In the genomic region with DNA sequence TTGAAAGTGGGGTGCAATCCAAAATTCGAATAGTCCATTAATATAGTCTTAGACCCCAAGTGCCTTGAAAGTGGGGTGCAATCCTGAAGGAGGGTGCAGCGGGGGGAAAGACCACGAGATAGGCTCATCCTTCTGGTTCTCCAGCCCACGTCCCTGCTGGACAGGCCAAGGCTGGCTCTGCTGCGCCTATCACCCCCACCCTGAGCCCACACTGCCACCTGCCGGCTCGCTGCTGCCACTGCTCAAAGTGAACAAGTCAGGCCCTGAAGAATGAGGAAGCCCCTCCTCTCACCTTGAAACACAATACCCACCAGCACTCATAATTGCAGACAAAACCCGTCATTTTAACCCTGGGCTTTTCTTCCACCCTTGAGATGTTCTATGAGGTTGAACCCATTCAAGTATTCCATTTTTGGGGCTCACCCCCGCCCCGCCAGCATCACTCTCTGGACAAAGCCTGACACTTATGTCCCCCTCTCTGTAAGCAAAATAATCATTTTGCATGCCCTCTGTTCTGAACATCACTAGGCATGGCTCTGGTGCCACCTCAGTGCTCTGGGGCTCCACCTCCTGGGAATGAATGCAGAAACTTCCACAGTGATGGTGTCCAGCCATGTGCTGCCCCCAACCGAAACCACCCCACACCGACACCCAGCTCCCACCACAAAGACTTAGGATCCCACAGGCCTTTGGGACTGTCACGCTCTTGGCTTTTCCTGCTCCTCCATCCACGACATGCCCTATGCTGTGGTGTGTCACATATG, we compare ENCODE assay signal across 9 cellular contexts. TPM values are rescaled to one million over a fixed set of nuclear protein-coding genes. Genes with fewer than 3 reads are reported as not detected.
DNase-seq lines count a peak whose midpoint lies in the region; ATAC-seq and TF ChIP-seq lines count a peak whose summit lies in the region.
"Had no signal": no experiment of that assay in that cellular context is flagged by ENCODE, and none has a peak within 500 bp of the region (broad histone marks: within the 10 kb centered on the region; RNA-seq: fewer than 3 reads in every experiment).

No MANE protein-coding gene starts in this region.

- H3K9ac ChIP-seq in MM.1S (ENCODE audit: low read length), result peak overlapping the region; percentile 34; the same call in 1 of the 2 replicates

- H3K27me3 Mint-ChIP-seq in activated naive CD8-positive, alpha-beta T cell treated with anti-CD3 and anti-CD28 coated beads for 36 hours, result no peaks in the 10 kb centered on the region

- no peaks in the 10 kb centered on the region for H3K36me3 Mint-ChIP-seq in activated naive CD8-positive, alpha-beta T cell treated with anti-CD3 and anti-CD28 coated beads for 36 hours

- no peaks in the 10 kb centered on the region for H3K9me2 ChIP-seq in MM.1S (replicated peaks; ENCODE audit: insufficient read depth, low read length)

- peak overlapping the region; percentile 41; the same call in 1 of the 2 replicates for H3K27ac ChIP-seq in MM.1S (ENCODE audit: low read length)
- H3K27ac ChIP-seq: epithelial cell of prostate had no signal

- H2AFZ ChIP-seq in MM.1S (ENCODE audit: low read length), result peak overlapping the region; percentile 57

- H4K20me1 ChIP-seq in MM.1S (ENCODE audit: insufficient read depth, low read length), result no peaks in the 10 kb centered on the region

- no peaks in the 10 kb centered on the region for H3K9me3 ChIP-seq in MM.1S (replicated peaks; ENCODE audit: insufficient read depth, low read length)

- peak; percentile 98 for TF ChIP-seq CTCF in MM.1S (IDR thresholded peaks at IDR 0.05; ENCODE audit: low read length)

- DNase-seq in DMS 273 (lab: John Stamatoyannopoulos, UW; ENCODE audit: unreplicated experiment) (peak; percentile 88), MM.1S (peak; percentile 74), SW 1271 (lab: John Stamatoyannopoulos, UW) (peak; percentile 41 to 59), cardiac septum (ENCODE audit: low spot score) (peak; percentile 93), putamen (ENCODE audit: low spot score) (peak; percentile 47)
- peak; percentile 76 for DNase-seq in activated naive CD8-positive, alpha-beta T cell treated with anti-CD3 and anti-CD28 coated beads for 36 hours

- H3K9me3 Mint-ChIP-seq in activated naive CD8-positive, alpha-beta T cell treated with anti-CD3 and anti-CD28 coated beads for 36 hours, result no peaks in the 10 kb centered on the region

- peaks cover 12% of the 10 kb centered on the region for H3F3A ChIP-seq in MM.1S (ENCODE audit: insufficient read depth, low read length)

- H3K36me3 ChIP-seq in MM.1S (replicated peaks; ENCODE audit: insufficient read depth, low read length), result no peaks in the 10 kb centered on the region

- ATAC-seq in GM21515 (IDR thresholded peaks at IDR 0.05; ENCODE audit: unreplicated experiment) (peak; percentile 57), HG03571 (IDR thresholded peaks at IDR 0.05; ENCODE audit: unreplicated experiment) (no peak)

- peak overlapping the region; percentile 59 for H3K27ac Mint-ChIP-seq in activated naive CD8-positive, alpha-beta T cell treated with anti-CD3 and anti-CD28 coated beads for 36 hours

- H3K27me3 ChIP-seq in MM.1S (replicated peaks; ENCODE audit: insufficient read depth, low read length), result no peaks in the 10 kb centered on the region

- H3K4me3 Mint-ChIP-seq in activated naive CD8-positive, alpha-beta T cell treated with anti-CD3 and anti-CD28 coated beads for 36 hours, result no peak overlapping the region

- peaks cover 20% of the 10 kb centered on the region for H3K4me1 Mint-ChIP-seq in activated naive CD8-positive, alpha-beta T cell treated with anti-CD3 and anti-CD28 coated beads for 36 hours

- peak overlapping the region; percentile 30; the same call in 1 of the 2 replicates for H3K4me3 ChIP-seq in MM.1S (ENCODE audit: low read length)

- H3K4me2 ChIP-seq in MM.1S (ENCODE audit: low read depth, low read length), result peak overlapping the region; percentile 71

- no peaks in the 10 kb centered on the region for H3K79me2 ChIP-seq in MM.1S (ENCODE audit: low read length)

- H3K4me1 ChIP-seq in MM.1S (ENCODE audit: low read length), result peaks cover 28% of the 10 kb centered on the region

- intact Hi-C loops in cardiac septum (cut with DNase I), result loop anchor here (2.0 to 10.0 kb wide), 4 partner anchors 77 to 381 kb away; no protein-coding TSS in a partner anchor

RNA-seq across cellular contexts. Expression of a gene that starts 56.8 kb away (rescaled TPM):
- not detected for total RNA-seq in activated naive CD8-positive, alpha-beta T cell treated with anti-CD3 and anti-CD28 coated beads for 36 hours
- total RNA-seq in cardiac septum, result 2.8 TPM
